ENCODE assay signal across 23 cellular contexts in genomic region chr9:108768739-108769138, GRCh38.
"Had no signal": no experiment of that assay in that cellular context is flagged by ENCODE, and none has a peak within 500 bp of the region (broad histone marks: within the 10 kb centered on the region; RNA-seq: fewer than 3 reads in every experiment).

No MANE protein-coding gene starts in this region.

- ATAC-seq: foreskin keratinocyte, gastroesophageal sphincter, heart left ventricle, left lung, lower lobe of right lung had no signal

- H3K27me3 Mint-ChIP-seq: naive B cell had no signal

- H3K9me3 Mint-ChIP-seq: immature natural killer cell had no signal

- H3K9me3 ChIP-seq: lower lobe of right lung had no signal

- H3K27me3 ChIP-seq: dorsolateral prefrontal cortex, esophagus muscularis mucosa, foreskin keratinocyte, gastroesophageal sphincter, heart left ventricle, hepatocyte, left lung had no signal

- H3K27ac Mint-ChIP-seq: immature natural killer cell, mesothelial cell of epicardium had no signal

- H3K4me1 ChIP-seq: esophagus muscularis mucosa, foreskin keratinocyte, gastroesophageal sphincter, left lung, lower lobe of right lung had no signal

- H3K27ac ChIP-seq: coronary artery, dorsolateral prefrontal cortex, esophagus muscularis mucosa, foreskin keratinocyte, gastroesophageal sphincter, heart left ventricle, hepatocyte, left lung, lower lobe of right lung had no signal

- DNase-seq: dermis blood vessel endothelial cell; dorsolateral prefrontal cortex; effector CD4-positive, alpha-beta T cell; effector memory CD4-positive, alpha-beta T cell; heart left ventricle; hypothalamus; immature natural killer cell; islet precursor cell; kidney; kidney glomerular epithelial cell; left lung; lower lobe of right lung; mesenchymal stem cell; naive B cell had no signal

- H3K4me3 ChIP-seq: coronary artery, dorsolateral prefrontal cortex, esophagus muscularis mucosa, gastroesophageal sphincter, heart left ventricle, hepatocyte, left lung, lower lobe of right lung had no signal

- H3K36me3 Mint-ChIP-seq: immature natural killer cell, mesothelial cell of epicardium had no signal

- H3K4me1 Mint-ChIP-seq: mesothelial cell of epicardium had no signal

- H3K36me3 ChIP-seq: esophagus muscularis mucosa, gastroesophageal sphincter, heart left ventricle, left lung, lower lobe of right lung had no signal

- H3K4me3 Mint-ChIP-seq: immature natural killer cell, mesothelial cell of epicardium, naive B cell had no signal

- FAIRE-seq: colon, endothelial cell of umbilical vein, frontal cortex, kidney had no signal
